Comparison of ENCODE assay signal across 26 cellular contexts in genomic region chr6:123036663-123037062, GRCh38. TPM values are rescaled to one million over a fixed set of nuclear protein-coding genes. Genes with fewer than 3 reads are reported as not detected.
"Had no signal": no experiment of that assay in that cellular context is flagged by ENCODE, and none has a peak within 500 bp of the region (broad histone marks: within the 10 kb centered on the region; RNA-seq: fewer than 3 reads in every experiment).

No MANE protein-coding gene starts in this region.

- ATAC-seq: effector memory CD8-positive, alpha-beta T cell; esophagus mucosa; gastrocnemius medialis; heart left ventricle; left cardiac atrium; left lung; left ventricle myocardium superior; lower lobe of right lung; mucosa of descending colon had no signal

- H3K27ac ChIP-seq: coronary artery, epithelial cell of prostate, esophagus squamous epithelium, gastrocnemius medialis, heart left ventricle, hepatocyte, left lung, lower lobe of right lung had no signal

- H3K4me3 ChIP-seq: coronary artery, esophagus squamous epithelium, gastrocnemius medialis, heart left ventricle, hepatocyte, left lung, lower lobe of right lung, mucosa of descending colon had no signal

- DNase-seq: dermis blood vessel endothelial cell; effector CD8-positive, alpha-beta T cell; effector memory CD8-positive, alpha-beta T cell; endodermal cell; erythroblast; esophagus squamous epithelium; foreskin fibroblast; foreskin melanocyte; gastrocnemius medialis; heart left ventricle; hypothalamus; immature natural killer cell; left cardiac atrium; left lung; left ventricle myocardium superior; lower lobe of right lung; mesenchymal stem cell; mucosa of descending colon; naive B cell had no signal

- H3K27me3 ChIP-seq: esophagus squamous epithelium, gastrocnemius medialis, heart left ventricle, hepatocyte, left lung had no signal

RNA-seq across cellular contexts. Expression of gene CLVS2, which starts 40.6 kb away (rescaled TPM):
- total RNA-seq: dermis blood vessel endothelial cell, esophagus mucosa, left lung, lung microvascular endothelial cell, mesenteric fat pad, myocyte had no signal
